In the genomic region with DNA sequence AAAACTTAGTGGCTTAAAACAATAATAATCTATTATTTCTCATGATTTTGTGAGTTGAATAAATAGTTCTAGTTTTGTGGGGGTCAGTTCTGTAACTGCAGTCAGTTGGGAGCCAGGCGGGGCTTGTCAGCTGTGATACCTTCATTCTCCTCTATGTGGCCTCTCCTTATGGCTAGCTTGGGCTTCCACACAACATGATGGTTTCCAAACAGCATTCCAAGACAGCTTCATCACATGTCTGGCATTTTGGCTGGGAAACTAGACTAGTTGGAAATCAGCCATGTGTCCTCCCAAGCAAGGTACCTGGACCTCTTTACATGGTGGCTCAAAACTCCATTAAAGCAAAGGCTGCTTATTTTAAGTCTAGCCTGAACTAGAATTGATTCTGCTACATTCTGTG, we compare ENCODE assay signal across 2 cellular contexts.
TF ChIP-seq lines count a peak whose summit lies in the region.

No MANE protein-coding gene starts in this region.

TF ChIP-seq in IMR-90, 13 proteins besides CTCF, POLR2A, EP300 and RAD21:
- TF ChIP-seq SMC3 (IDR thresholded peaks at IDR 0.05; ENCODE audit: low read depth, low read length) (no peak), MAZ (IDR thresholded peaks at IDR 0.05; ENCODE audit: borderline replicate concordance, low read depth, low read length) (no peak), RFX5 (IDR thresholded peaks at IDR 0.05; ENCODE audit: low read depth, low read length) (no peak), MXI1 (IDR thresholded peaks at IDR 0.05; ENCODE audit: borderline replicate concordance, low read depth, low read length) (no peak), CHD1 (IDR thresholded peaks at IDR 0.05; ENCODE audit: low read depth, low read length) (no peak), RCOR1 (IDR thresholded peaks at IDR 0.05; ENCODE audit: insufficient replicate concordance, low read length) (no peak), MAFK (IDR thresholded peaks at IDR 0.05; ENCODE audit: low read depth, low read length) (no peak), ELK1 (IDR thresholded peaks at IDR 0.05; ENCODE audit: borderline replicate concordance, low read depth, low read length) (no peak)
- TF ChIP-seq, protein P1, sequence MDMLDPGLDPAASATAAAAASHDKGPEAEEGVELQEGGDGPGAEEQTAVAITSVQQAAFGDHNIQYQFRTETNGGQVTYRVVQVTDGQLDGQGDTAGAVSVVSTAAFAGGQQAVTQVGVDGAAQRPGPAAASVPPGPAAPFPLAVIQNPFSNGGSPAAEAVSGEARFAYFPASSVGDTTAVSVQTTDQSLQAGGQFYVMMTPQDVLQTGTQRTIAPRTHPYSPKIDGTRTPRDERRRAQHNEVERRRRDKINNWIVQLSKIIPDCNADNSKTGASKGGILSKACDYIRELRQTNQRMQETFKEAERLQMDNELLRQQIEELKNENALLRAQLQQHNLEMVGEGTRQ (IDR thresholded peaks at IDR 0.05; ENCODE audit: low read depth, low read length): no peak

TF ChIP-seq in K562, 482 proteins besides CTCF, POLR2A, EP300 and RAD21:
- TF ChIP-seq ZNF41 (CRISPR knock-in tag; conservative IDR thresholded peaks at IDR 0.05) (no peak), TAF9B (IDR thresholded peaks at IDR 0.05; ENCODE audit: partially characterized antibody) (no peak), ZNF449 (CRISPR knock-in tag; IDR thresholded peaks at IDR 0.05) (no peak), ZNF644 (tag; IDR thresholded peaks at IDR 0.05; ENCODE audit: low read depth) (no peak)
